Comparison of ENCODE assay signal across 7 cellular contexts in the genomic region with DNA sequence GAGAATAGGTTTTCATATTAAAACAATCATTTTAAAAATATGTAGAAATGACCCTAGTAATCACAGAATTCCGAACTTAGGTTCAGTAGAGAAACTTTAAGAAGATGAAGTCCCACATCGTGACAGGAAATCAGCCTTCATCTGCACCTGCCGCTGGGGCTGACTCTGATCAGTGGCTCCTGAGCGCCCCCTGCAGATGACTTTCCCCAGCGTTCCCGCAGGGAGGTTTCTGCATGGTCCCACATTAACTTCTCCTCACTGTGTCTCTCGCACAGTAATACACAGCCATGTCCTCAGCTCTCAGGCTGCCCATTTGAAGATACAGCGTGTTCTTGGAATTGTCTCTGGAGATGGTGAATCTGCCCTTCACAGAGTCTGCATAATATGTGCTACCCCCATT.
DNase-seq lines count a peak whose midpoint lies in the region; ATAC-seq, FAIRE-seq and TF ChIP-seq lines count a peak whose summit lies in the region.

No MANE protein-coding gene starts in this region.

- CTCF ChIA-PET in activated B cell treated with CpG ODN at 0.5 μM for 24 hours (lab: Charles Lee) = interaction anchor here (2.4 kb wide), 1 partner anchor 10 kb away, joined by 9 read pairs; no protein-coding TSS in a partner anchor

- no peaks in the 10 kb centered on the region for H3K36me3 ChIP-seq in ovary
- H3K36me3 ChIP-seq in kidney (ENCODE audit: control insufficient read depth in 1 of 2, insufficient read depth in 2 of 2, low read length in 2 of 2) = no peaks in the 10 kb centered on the region

- POLR2A ChIA-PET in activated B cell treated with CpG ODN at 0.5 μM for 24 hours (lab: Charles Lee) = interaction anchor here (2.3 kb wide), 1 partner anchor 795 kb away, joined by 5 read pairs; no protein-coding TSS in a partner anchor

- H3K4me1 Mint-ChIP-seq in activated B cell treated with CpG ODN at 0.5 μM for 24 hours = peaks cover 23% of the 10 kb centered on the region
- peaks cover 22 to 28% of the 10 kb centered on the region in 2 donors for H3K4me1 Mint-ChIP-seq in stimulated activated naive B cell treated with anti-CD40 and anti-IgM and Interleukin-4, amounts not matched to agents 10 μg/mL and 1 μg/mL and 100 μg/mL, for 72 hours

- no peak for TF ChIP-seq POLR2A in ovary (IDR thresholded peaks at IDR 0.05)

- no peaks in the 10 kb centered on the region for H3K4me1 ChIP-seq in ovary (ENCODE audit: insufficient read depth)
- no peaks in the 10 kb centered on the region for H3K4me1 ChIP-seq in kidney (ENCODE audit: control insufficient read depth in 1 of 2, insufficient read depth in 1 of 2, low read depth in 1 of 2, low read length in 2 of 2)

- ATAC-seq in HG02642 (IDR thresholded peaks at IDR 0.05; ENCODE audit: poor library complexity, unreplicated experiment) (peak; percentile 42), activated B cell treated with CpG ODN at 0.5 μM for 24 hours (ENCODE audit: low read depth) (peak; percentile 58)
- ATAC-seq in stimulated activated naive B cell treated with anti-CD40 and anti-IgM and Interleukin-4, amounts not matched to agents 10 μg/mL and 1 μg/mL and 100 μg/mL, for 72 hours (replicated peaks) = peak; percentile 51 to 68

- H3K27ac Mint-ChIP-seq in activated B cell treated with CpG ODN at 0.5 μM for 24 hours = no peak overlapping the region
- H3K27ac Mint-ChIP-seq in stimulated activated naive B cell treated with anti-CD40 and anti-IgM and Interleukin-4, amounts not matched to agents 10 μg/mL and 1 μg/mL and 100 μg/mL, for 72 hours = no peak overlapping the region

- no peak overlapping the region for H3K9ac ChIP-seq in kidney (ENCODE audit: low read length in 2 of 2)

- H3K36me3 Mint-ChIP-seq in activated B cell treated with CpG ODN at 0.5 μM for 24 hours (ENCODE audit: low read depth) = no peaks in the 10 kb centered on the region
- H3K36me3 Mint-ChIP-seq in stimulated activated naive B cell treated with anti-CD40 and anti-IgM and Interleukin-4, amounts not matched to agents 10 μg/mL and 1 μg/mL and 100 μg/mL, for 72 hours = no peaks in the 10 kb centered on the region

- DNase-seq in activated B cell treated with CpG ODN at 0.5 μM for 24 hours = peak; percentile 49
- peak; percentile 27 for DNase-seq in activated naive CD8-positive, alpha-beta T cell treated with anti-CD3 and anti-CD28 coated beads, Interleukin-2, amount 50 U/mL, for 16 hours (ENCODE audit: low read depth, low spot score)
- no peak for DNase-seq in stimulated activated naive B cell treated with anti-CD40 and anti-IgM and Interleukin-4, amounts not matched to agents 10 μg/mL and 1 μg/mL and 100 μg/mL, for 72 hours
- no peak for DNase-seq in ovary
- no peak for DNase-seq in NCI-H2081 (lab: John Stamatoyannopoulos, UW)
- DNase-seq in kidney = no peak

- 58 to 68% (median 58%) methylated on average over 8 of the region's 8 CpGs for WGBS in ovary, 3 donors

- H3K4me3 ChIP-seq in ovary = no peak overlapping the region
- H3K4me3 ChIP-seq in kidney (ENCODE audit: low read length in 2 of 2) = no peak overlapping the region

- no peaks in the 10 kb centered on the region for H3K9me3 Mint-ChIP-seq in activated B cell treated with CpG ODN at 0.5 μM for 24 hours
- H3K9me3 Mint-ChIP-seq in stimulated activated naive B cell treated with anti-CD40 and anti-IgM and Interleukin-4, amounts not matched to agents 10 μg/mL and 1 μg/mL and 100 μg/mL, for 72 hours = no peaks in the 10 kb centered on the region

- no peak for TF ChIP-seq EP300 in ovary (IDR thresholded peaks at IDR 0.05)

- H3K9me3 ChIP-seq in ovary (no peaks in the 10 kb centered on the region), kidney (ENCODE audit: control insufficient read depth in 1 of 2, low read length in 2 of 2) (no peaks in the 10 kb centered on the region)

- no peak for TF ChIP-seq CTCF in activated B cell treated with CpG ODN at 0.5 μM for 24 hours (IDR thresholded peaks at IDR 0.05)
- TF ChIP-seq CTCF in ovary (IDR thresholded peaks at IDR 0.05) = no peak
- no peak for TF ChIP-seq CTCF in kidney (IDR thresholded peaks at IDR 0.05; ENCODE audit: borderline replicate concordance, extremely low read depth, insufficient read depth)

- intact Hi-C loops in activated B cell treated with CpG ODN at 0.5 μM for 24 hours (cut with micrococcal nuclease) = loop anchor here (2.0 kb wide), 1 partner anchor 19 kb away; no protein-coding TSS in a partner anchor
- intact Hi-C loops in ovary (cut with DNase I) = no loop called here
- intact Hi-C loops in kidney (cut with DNase I) = no loop called here

- H3K27ac ChIP-seq in ovary (no peak overlapping the region), kidney (ENCODE audit: low read depth in 2 of 2, low read length in 2 of 2) (no peak overlapping the region)

- peaks cover under 1% of the 10 kb centered on the region for H3K27me3 Mint-ChIP-seq in activated B cell treated with CpG ODN at 0.5 μM for 24 hours
- H3K27me3 Mint-ChIP-seq in stimulated activated naive B cell treated with anti-CD40 and anti-IgM and Interleukin-4, amounts not matched to agents 10 μg/mL and 1 μg/mL and 100 μg/mL, for 72 hours = no peaks in the 10 kb centered on the region

- H3K4me3 Mint-ChIP-seq in activated B cell treated with CpG ODN at 0.5 μM for 24 hours = no peak overlapping the region
- no peak overlapping the region for H3K4me3 Mint-ChIP-seq in stimulated activated naive B cell treated with anti-CD40 and anti-IgM and Interleukin-4, amounts not matched to agents 10 μg/mL and 1 μg/mL and 100 μg/mL, for 72 hours

- no peaks in the 10 kb centered on the region for H3K27me3 ChIP-seq in ovary

- no peak for FAIRE-seq in kidney (lab: Jason Lieb, UNC)

Comparison
In these comparisons a context has a peak if more than half of its experiments do, and no peak if none do; other contexts are left out.
1. DNase-seq: peak in activated B cell treated with CpG ODN at 0.5 μM for 24 hours (single experiment) and activated naive CD8-positive, alpha-beta T cell treated with anti-CD3 and anti-CD28 coated beads, Interleukin-2, amount 50 U/mL, for 16 hours (single experiment); none in stimulated activated naive B cell treated with anti-CD40 and anti-IgM and Interleukin-4, amounts not matched to agents 10 μg/mL and 1 μg/mL and 100 μg/mL, for 72 hours (single experiment), ovary (0 of 5), NCI-H2081 (0 of 2) and kidney (single experiment).
2. Peak in every context shown above with its lines, with median percentiles within 50 percentile points of each other: ATAC-seq.